Comparison of ENCODE assay signal across 19 cellular contexts in genomic region chr9:123373447-123373923, GRCh38. TPM values are rescaled to one million over a fixed set of nuclear protein-coding genes. Genes with fewer than 3 reads are reported as not detected.
A peak's percentile ranks its signal among the peaks of the same experiment; 100 is the strongest.
DNase-seq lines count a peak whose midpoint lies in the region; ATAC-seq and TF ChIP-seq lines count a peak whose summit lies in the region.
"Had no signal": no experiment of that assay in that cellular context is flagged by ENCODE, and none has a peak within 500 bp of the region (broad histone marks: within the 10 kb centered on the region; RNA-seq: fewer than 3 reads in every experiment).

No MANE protein-coding gene starts in this region.

- H3K9me3 ChIP-seq in SK-N-SH: no peaks in the 10 kb centered on the region
- H3K9me3 ChIP-seq in iPS-20b (ENCODE audit: insufficient read depth, low read depth, low read length): no peaks in the 10 kb centered on the region
- H3K9me3 ChIP-seq in upper lobe of right lung: no peaks in the 10 kb centered on the region
- H3K9me3 ChIP-seq: prostate gland had no signal

- no peak overlapping the region for H3K4me3 Mint-ChIP-seq in activated CD8-positive, alpha-beta T cell treated with anti-CD3 and anti-CD28 coated beads for 36 hours
- H3K4me3 Mint-ChIP-seq in stimulated activated naive B cell treated with anti-CD40 and anti-IgM and Interleukin-4, amounts not matched to agents 10 μg/mL and 1 μg/mL and 100 μg/mL, for 72 hours: no peak overlapping the region
- H3K4me3 Mint-ChIP-seq: activated naive CD4-positive, alpha-beta T cell treated with anti-CD3 and anti-CD28 coated beads for 36 hours; CD4-positive, CD25-positive, alpha-beta regulatory T cell; mesothelial cell of epicardium had no signal

- H3K4me1 ChIP-seq in SK-N-SH (ENCODE audit: control insufficient read depth in 1 of 2, insufficient read depth in 2 of 2, low read depth in 1 of 2, low read length in 1 of 2) (peaks cover 0 to 30% of the 10 kb centered on the region in 2 experiments; a peak in 1 of 4 replicates), iPS-20b (ENCODE audit: insufficient read depth, low read length) (no peaks in the 10 kb centered on the region; the same call in 1 of the 2 replicates), upper lobe of right lung (no peaks in the 10 kb centered on the region)
- H3K4me1 ChIP-seq: prostate gland had no signal

- no peak for TF ChIP-seq RAD21 in SK-N-SH (IDR thresholded peaks at IDR 0.05; ENCODE audit: low read length)

- POLR2A ChIA-PET in SK-N-SH (lab: Yijun Ruan, JAX): no interaction called here
- POLR2A ChIA-PET in activated CD8-positive, alpha-beta T cell treated with anti-CD3 and anti-CD28 coated beads for 36 hours (lab: Charles Lee): no interaction called here

- H3K36me3 ChIP-seq in SK-N-SH (replicated peaks in 1 of 2; ENCODE audit: control insufficient read depth in 1 of 2, insufficient read depth in 2 of 2, low read length in 1 of 2) (no peaks in the 10 kb centered on the region), iPS-20b (ENCODE audit: insufficient read depth, low read depth, low read length) (no peaks in the 10 kb centered on the region), upper lobe of right lung (no peaks in the 10 kb centered on the region)
- H3K36me3 ChIP-seq: prostate gland had no signal

- no peak overlapping the region for H3K9ac ChIP-seq in SK-N-SH
- no peak overlapping the region for H3K9ac ChIP-seq in iPS-20b (ENCODE audit: low read depth, low read length)

- H3K9me2 ChIP-seq in SK-N-SH: no peaks in the 10 kb centered on the region

- DNase-seq in SK-N-SH (peak; percentile 81), upper lobe of right lung (no peak)
- DNase-seq in activated CD8-positive, alpha-beta T cell treated with anti-CD3 and anti-CD28 coated beads for 36 hours: no peak
- no peak for DNase-seq in stimulated activated naive B cell treated with anti-CD40 and anti-IgM and Interleukin-4, amounts not matched to agents 10 μg/mL and 1 μg/mL and 100 μg/mL, for 72 hours
- DNase-seq: activated naive CD4-positive, alpha-beta T cell treated with anti-CD3 and anti-CD28 coated beads for 36 hours; activated T-cell treated with anti-CD3 and anti-CD28 coated beads, Interleukin-2, amount 50 U/mL, for 1 hour; CD4-positive, CD25-positive, alpha-beta regulatory T cell; DMS79; NCI-H2029 treated with DMSO at 0.1 percent for 48 hours; stimulated activated CD4-positive, alpha-beta T cell treated with anti-CD3 and anti-CD28 coated beads, Interleukin-4, amount 100 ng/mL, for 24 hours had no signal

- ATAC-seq in SK-N-SH treated with all-trans-retinoic acid at 6 μM for 48 hours: no peak
- ATAC-seq in activated CD8-positive, alpha-beta T cell treated with anti-CD3 and anti-CD28 coated beads for 36 hours: peak; percentile 31
- peak; percentile 6 to 12 for ATAC-seq in stimulated activated naive B cell treated with anti-CD40 and anti-IgM and Interleukin-4, amounts not matched to agents 10 μg/mL and 1 μg/mL and 100 μg/mL, for 72 hours (replicated peaks)
- no peak for ATAC-seq in GM18511 (IDR thresholded peaks at IDR 0.05; ENCODE audit: unreplicated experiment)
- ATAC-seq in GM18873 (IDR thresholded peaks at IDR 0.05; ENCODE audit: low FRiP score, unreplicated experiment): no peak
- no peak for ATAC-seq in upper lobe of right lung

- no peak overlapping the region for H2AFZ ChIP-seq in SK-N-SH (ENCODE audit: low read depth)

- no peaks in the 10 kb centered on the region for H3F3A ChIP-seq in SK-N-SH (replicated peaks; ENCODE audit: insufficient read depth)

- H3K4me3 ChIP-seq in SK-N-SH (ENCODE audit: low read depth in 2 of 2, low read length in 1 of 2): no peak overlapping the region; a peak in 1 of 4 replicates
- peak overlapping the region; percentile 8; the same call in 1 of the 2 replicates for H3K4me3 ChIP-seq in iPS-20b (ENCODE audit: low read length)
- no peak overlapping the region for H3K4me3 ChIP-seq in upper lobe of right lung
- H3K4me3 ChIP-seq: prostate gland had no signal

- H3K79me2 ChIP-seq in SK-N-SH (ENCODE audit: insufficient read depth): no peaks in the 10 kb centered on the region

- TF ChIP-seq CTCF in SK-N-SH (IDR thresholded peaks at IDR 0.05) (no peak), upper lobe of right lung (IDR thresholded peaks at IDR 0.05) (no peak)
- no peak for TF ChIP-seq CTCF in activated CD8-positive, alpha-beta T cell treated with anti-CD3 and anti-CD28 coated beads for 36 hours (IDR thresholded peaks at IDR 0.05)

- no peaks in the 10 kb centered on the region for H4K20me1 ChIP-seq in SK-N-SH (ENCODE audit: insufficient read depth)

- peaks cover 51% of the 10 kb centered on the region for H3K27me3 ChIP-seq in SK-N-SH (ENCODE audit: insufficient read depth)
- H3K27me3 ChIP-seq in iPS-20b (ENCODE audit: insufficient read depth, low read length): peaks cover 36% of the 10 kb centered on the region
- peaks cover 43% of the 10 kb centered on the region for H3K27me3 ChIP-seq in upper lobe of right lung

- intact Hi-C loops in activated CD8-positive, alpha-beta T cell treated with anti-CD3 and anti-CD28 coated beads for 36 hours (cut with micrococcal nuclease): no loop called here
- intact Hi-C loops in upper lobe of right lung (cut with DNase I): no loop called here

- H3K4me1 Mint-ChIP-seq in activated CD8-positive, alpha-beta T cell treated with anti-CD3 and anti-CD28 coated beads for 36 hours (ENCODE audit: low read depth): no peaks in the 10 kb centered on the region
- peaks cover 21 to 39% of the 10 kb centered on the region in 2 donors for H3K4me1 Mint-ChIP-seq in stimulated activated naive B cell treated with anti-CD40 and anti-IgM and Interleukin-4, amounts not matched to agents 10 μg/mL and 1 μg/mL and 100 μg/mL, for 72 hours

- no peak overlapping the region for H3K27ac Mint-ChIP-seq in activated CD8-positive, alpha-beta T cell treated with anti-CD3 and anti-CD28 coated beads for 36 hours
- no peak overlapping the region for H3K27ac Mint-ChIP-seq in stimulated activated naive B cell treated with anti-CD40 and anti-IgM and Interleukin-4, amounts not matched to agents 10 μg/mL and 1 μg/mL and 100 μg/mL, for 72 hours
- H3K27ac Mint-ChIP-seq: activated naive CD4-positive, alpha-beta T cell treated with anti-CD3 and anti-CD28 coated beads for 36 hours; CD4-positive, CD25-positive, alpha-beta regulatory T cell had no signal

- CTCF ChIA-PET in SK-N-SH (lab: Yijun Ruan, JAX): interaction anchor here (0.9 to 20.5 kb wide), 2 partner anchors 21 to 26 kb away, joined by 4 to 331 read pairs; partner anchors contain the start of gene CRB2
- CTCF ChIA-PET in activated CD8-positive, alpha-beta T cell treated with anti-CD3 and anti-CD28 coated beads for 36 hours (lab: Charles Lee): interaction anchor here (1.1 kb wide), 1 partner anchor 19 kb away, joined by 4 read pairs; no protein-coding TSS in a partner anchor

- H3K9me3 Mint-ChIP-seq in activated CD8-positive, alpha-beta T cell treated with anti-CD3 and anti-CD28 coated beads for 36 hours: no peaks in the 10 kb centered on the region
- H3K9me3 Mint-ChIP-seq in stimulated activated naive B cell treated with anti-CD40 and anti-IgM and Interleukin-4, amounts not matched to agents 10 μg/mL and 1 μg/mL and 100 μg/mL, for 72 hours: no peaks in the 10 kb centered on the region
- H3K9me3 Mint-ChIP-seq: activated naive CD4-positive, alpha-beta T cell treated with anti-CD3 and anti-CD28 coated beads for 36 hours; mesothelial cell of epicardium; nephron had no signal

- no peak overlapping the region for H3K27ac ChIP-seq in SK-N-SH (ENCODE audit: low read depth in 2 of 2, low read length in 1 of 2)
- no peak overlapping the region for H3K27ac ChIP-seq in iPS-20b (ENCODE audit: low read length)
- no peak overlapping the region for H3K27ac ChIP-seq in upper lobe of right lung
- H3K27ac ChIP-seq: HL-60, prostate gland, RWPE1 had no signal

- WGBS in SK-N-SH (ENCODE audit: low lambda C conversion rate): no CpG with 5 or more reads among the region's 60 CpGs

- H3K4me2 ChIP-seq in SK-N-SH: no peak overlapping the region

- H3K36me3 Mint-ChIP-seq in activated CD8-positive, alpha-beta T cell treated with anti-CD3 and anti-CD28 coated beads for 36 hours (ENCODE audit: low read depth): no peaks in the 10 kb centered on the region
- peaks cover 76 to 77% of the 10 kb centered on the region in 2 donors for H3K36me3 Mint-ChIP-seq in stimulated activated naive B cell treated with anti-CD40 and anti-IgM and Interleukin-4, amounts not matched to agents 10 μg/mL and 1 μg/mL and 100 μg/mL, for 72 hours
- H3K36me3 Mint-ChIP-seq: CD4-positive, CD25-positive, alpha-beta regulatory T cell had no signal

- peaks cover 46% of the 10 kb centered on the region for H3K27me3 Mint-ChIP-seq in activated CD8-positive, alpha-beta T cell treated with anti-CD3 and anti-CD28 coated beads for 36 hours
- peaks cover 32 to 48% of the 10 kb centered on the region in 2 donors for H3K27me3 Mint-ChIP-seq in stimulated activated naive B cell treated with anti-CD40 and anti-IgM and Interleukin-4, amounts not matched to agents 10 μg/mL and 1 μg/mL and 100 μg/mL, for 72 hours

- TF ChIP-seq EP300 in SK-N-SH (IDR thresholded peaks at IDR 0.05; ENCODE audit: borderline replicate concordance in 1 of 2, low read depth in 1 of 2, low read length in 1 of 2): no peak

TF ChIP-seq in SK-N-SH, 30 proteins besides CTCF, POLR2A, EP300 and RAD21:
- TF ChIP-seq SIN3A (IDR thresholded peaks at IDR 0.05; ENCODE audit: borderline replicate concordance, low read depth, low read length) (no peak), TCF12 (IDR thresholded peaks at IDR 0.05) (no peak), CHD2 (IDR thresholded peaks at IDR 0.05; ENCODE audit: low read length, partially characterized antibody) (no peak)

TF ChIP-seq in SK-N-SH treated with all-trans-retinoic acid at 6 μM for 48 hours, 23 proteins besides CTCF, POLR2A, EP300 and RAD21 (continues in another document):
- no peak for TF ChIP-seq PPARA (CRISPR knock-in tag; IDR thresholded peaks at IDR 0.05; ENCODE audit: borderline replicate concordance)
- TF ChIP-seq ZC3H10 (CRISPR knock-in tag; IDR thresholded peaks at IDR 0.05): no peak
- no peak for TF ChIP-seq ESRRG (CRISPR knock-in tag; IDR thresholded peaks at IDR 0.05)
- no peak for TF ChIP-seq TOX (CRISPR knock-in tag; IDR thresholded peaks at IDR 0.05; ENCODE audit: borderline replicate concordance)
- no peak for TF ChIP-seq BACH2 (CRISPR knock-in tag; IDR thresholded peaks at IDR 0.05; ENCODE audit: borderline replicate concordance)
- TF ChIP-seq ZFP30 (CRISPR knock-in tag; IDR thresholded peaks at IDR 0.05): no peak
- TF ChIP-seq ZNF8 (CRISPR knock-in tag; IDR thresholded peaks at IDR 0.05): no peak
- TF ChIP-seq RARB (CRISPR knock-in tag; IDR thresholded peaks at IDR 0.05): no peak

RNA-seq across cellular contexts. Expression of gene CRB2, which starts 17.5 kb away (rescaled TPM):
- not detected in 2 replicates for polyA plus RNA-seq in SK-N-SH (2012; rRNA removed)
- polyA plus RNA-seq in SK-N-SH (2012; cell fraction: cytosol; rRNA removed): under 0.01 TPM in 2 replicates
- polyA plus RNA-seq in SK-N-SH (2012; cell fraction: nucleus; rRNA removed): 0.02 and 0.05 TPM in 2 replicates
- total RNA-seq in activated CD8-positive, alpha-beta T cell treated with anti-CD3 and anti-CD28 coated beads for 36 hours: under 1 TPM in 1 of 2 experiments, not detected in 1; 0.09 TPM
- total RNA-seq in upper lobe of right lung: 0.93 TPM
- total RNA-seq: activated naive CD4-positive, alpha-beta T cell treated with anti-CD3 and anti-CD28 coated beads for 36 hours; CD4-positive, CD25-positive, alpha-beta regulatory T cell had no signal

Comparison
In these comparisons a context has a peak if more than half of its experiments do, and no peak if none do; other contexts are left out.
1. ATAC-seq: peak in activated CD8-positive, alpha-beta T cell treated with anti-CD3 and anti-CD28 coated beads for 36 hours (single experiment) and stimulated activated naive B cell treated with anti-CD40 and anti-IgM and Interleukin-4, amounts not matched to agents 10 μg/mL and 1 μg/mL and 100 μg/mL, for 72 hours (2 of 2); none in SK-N-SH treated with all-trans-retinoic acid at 6 μM for 48 hours (single experiment), GM18511 (single experiment), GM18873 (single experiment) and upper lobe of right lung (single experiment).